31 cellular contexts compared by ENCODE assay signal in the genomic region with DNA sequence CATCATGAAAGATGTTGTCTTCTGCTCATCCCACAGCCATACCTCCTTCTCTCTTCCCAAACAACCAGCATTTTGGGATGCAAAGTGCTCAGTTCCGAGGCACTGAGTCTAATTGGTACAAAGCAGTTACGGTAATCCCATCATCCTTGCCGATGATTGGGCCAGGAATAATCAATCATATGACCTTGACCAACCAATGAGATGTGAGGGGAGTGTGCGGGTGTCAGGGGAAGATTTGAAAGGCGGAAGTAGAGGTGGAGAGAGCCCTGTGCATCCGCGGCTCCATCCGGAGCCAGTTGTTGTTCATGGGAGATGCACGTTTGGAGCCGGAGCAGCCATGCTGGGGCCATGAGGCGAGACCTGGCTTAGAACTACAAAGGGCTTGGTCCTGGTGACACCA.
"Had no signal": no experiment of that assay in that cellular context is flagged by ENCODE, and none has a peak within 500 bp of the region (broad histone marks: within the 10 kb centered on the region; RNA-seq: fewer than 3 reads in every experiment).

No MANE protein-coding gene starts in this region.

- H3K36me3 ChIP-seq: brain microvascular endothelial cell had no signal

- H3K27ac Mint-ChIP-seq: activated CD4-positive, alpha-beta memory T cell treated with anti-CD3 and anti-CD28 coated beads, Interleukin-2, amount 10 ng/mL, durations not matched to agents 7 days and 5 days; activated T-cell treated with anti-CD3 and anti-CD28 coated beads, Interleukin-2, amount 50 U/mL, for 24 hours had no signal

- FAIRE-seq: RCC 7860 had no signal

- H3K4me1 Mint-ChIP-seq: activated CD4-positive, alpha-beta memory T cell treated with anti-CD3 and anti-CD28 coated beads, Interleukin-2, amount 10 ng/mL, durations not matched to agents 7 days and 5 days had no signal

- H3K27ac ChIP-seq: brain microvascular endothelial cell, KMS-11, PC-9, RWPE1, VCaP had no signal

- H3K4me2 ChIP-seq: KMS-11, PC-9 had no signal

- ATAC-seq: Right ventricle myocardium inferior, SK-N-SH treated with all-trans-retinoic acid at 6 μM for 48 hours, T-cell had no signal

- H3K27me3 Mint-ChIP-seq: activated CD4-positive, alpha-beta memory T cell treated with anti-CD3 and anti-CD28 coated beads, Interleukin-2, amount 10 ng/mL, durations not matched to agents 7 days and 5 days; activated T-cell treated with anti-CD3 and anti-CD28 coated beads, Interleukin-2, amount 50 U/mL, for 24 hours; T-cell had no signal

- H3K4me3 Mint-ChIP-seq: activated CD4-positive, alpha-beta memory T cell treated with anti-CD3 and anti-CD28 coated beads, Interleukin-2, amount 10 ng/mL, durations not matched to agents 7 days and 5 days; activated T-cell treated with anti-CD3 and anti-CD28 coated beads, Interleukin-2, amount 50 U/mL, for 24 hours; T-cell had no signal

- H3K4me3 ChIP-seq: PC-9 had no signal

- DNase-seq: activated CD4-positive, alpha-beta memory T cell treated with anti-CD3 and anti-CD28 coated beads, Interleukin-2, amount 10 ng/mL, durations not matched to agents 7 days and 5 days; activated CD4-positive, alpha-beta T cell treated with anti-CD3 and anti-CD28 coated beads for 1 hour; activated CD4-positive, alpha-beta T cell treated with anti-CD3 and anti-CD28 coated beads for 48 hours; activated CD4-positive, CD25-positive, alpha-beta regulatory T cell; activated effector memory CD4-positive, alpha-beta T cell treated with anti-CD3 and anti-CD28 coated beads, Interleukin-2, amount 50 U/mL, for 16 hours; activated naive CD4-positive, alpha-beta T cell; activated naive CD4-positive, alpha-beta T cell treated with anti-CD3 and anti-CD28 coated beads, Interleukin-2, amount 50 U/mL, for 16 hours; activated T-cell treated with anti-CD3 and anti-CD28 coated beads, Interleukin-2, amount 50 U/mL, for 24 hours; anterior cingulate cortex; brain microvascular endothelial cell; central memory CD4-positive, alpha-beta T cell; MM.1S; MV-4-11; NCI-H1092; NCI-H1436 treated with DMSO at 0.1 percent for 48 hours; NCI-H1694 treated with DMSO at 0.1 percent for 48 hours; NCI-H2029; NCI-H345; NCI-H524 treated with DMSO at 0.1 percent for 48 hours; NK-92 treated with Interleukin-12 subunit alpha and Interleukin-12 subunit beta, amount 100 ng/mL, for 24 hours; PC-9; SIG-M5; T-cell; T-helper 2 cell; T-helper 9 cell had no signal

- H3K9ac ChIP-seq: KMS-11 had no signal

- H3K27me3 ChIP-seq: brain microvascular endothelial cell had no signal

- H3K9me3 Mint-ChIP-seq: activated CD4-positive, alpha-beta memory T cell treated with anti-CD3 and anti-CD28 coated beads, Interleukin-2, amount 10 ng/mL, durations not matched to agents 7 days and 5 days; activated T-cell treated with anti-CD3 and anti-CD28 coated beads, Interleukin-2, amount 50 U/mL, for 24 hours; T-cell had no signal

- H2AFZ ChIP-seq: PC-9 had no signal
